8 cellular contexts compared by ENCODE assay signal in genomic region chr1:37478890-37479254, GRCh38. TPM values are rescaled to one million over a fixed set of nuclear protein-coding genes. Genes with fewer than 3 reads are reported as not detected.
DNase-seq lines count a peak whose midpoint lies in the region; ATAC-seq, FAIRE-seq and TF ChIP-seq lines count a peak whose summit lies in the region.

No MANE protein-coding gene starts in this region.

- FAIRE-seq in astrocyte (lab: Jason Lieb, UNC): no peak
- FAIRE-seq in H54 (lab: Jason Lieb, UNC): no peak

- H3K27me3 Mint-ChIP-seq in Caco-2 (ENCODE audit: insufficient read depth, unreplicated experiment) (no peaks in the 10 kb centered on the region), astrocyte (ENCODE audit: low read depth, unreplicated experiment) (no peaks in the 10 kb centered on the region)

- in situ Hi-C loops in HAP-1 (cut with MboI; ENCODE audit: low sequenced_read_pairs): no loop called here

- no peak overlapping the region for H2AFZ ChIP-seq in astrocyte (ENCODE audit: low read depth, low read length)

- CTCF ChIA-PET in Caco-2 (lab: Charles Lee): interaction anchor here (0.5 to 2.0 kb wide), 2 partner anchors 9 to 20 kb away, joined by 3 to 7 read pairs; no protein-coding TSS in a partner anchor

- peak overlapping the region; percentile 96 for H3K27ac ChIP-seq in astrocyte (ENCODE audit: low read depth, low read length)

- H3K79me2 ChIP-seq in astrocyte (ENCODE audit: insufficient read depth, low read length): peaks cover 78% of the 10 kb centered on the region

- TF ChIP-seq POLR2A in H54 (IDR thresholded peaks at IDR 0.05; ENCODE audit: low read depth, low read length): no peak

- BruUV-seq in Caco-2 (replicated peaks; lab: Mats Ljungman, UMichigan): no TSS peak

- no peaks in the 10 kb centered on the region for H3K27me3 ChIP-seq in Caco-2 (replicated peaks; ENCODE audit: control insufficient read depth, insufficient read depth, low read length)
- H3K27me3 ChIP-seq in astrocyte (ENCODE audit: insufficient read depth, low read length): no peaks in the 10 kb centered on the region
- no peaks in the 10 kb centered on the region for H3K27me3 ChIP-seq in HAP-1 (ENCODE audit: low read depth)

- peak overlapping the region; percentile 92 for H3K9ac ChIP-seq in astrocyte (ENCODE audit: low read length)

- peak overlapping the region; percentile 100 for H3K4me2 ChIP-seq in astrocyte (ENCODE audit: low read length)

- H3K9me3 ChIP-seq in Caco-2 (no peaks in the 10 kb centered on the region), astrocyte (ENCODE audit: insufficient read depth, low read depth, low read length) (no peaks in the 10 kb centered on the region), mucosa of descending colon (no peaks in the 10 kb centered on the region), HAP-1 (no peaks in the 10 kb centered on the region)

- H3K36me3 Mint-ChIP-seq in Caco-2 (ENCODE audit: insufficient read depth, unreplicated experiment): peaks cover 20% of the 10 kb centered on the region
- H3K36me3 Mint-ChIP-seq in astrocyte (ENCODE audit: low read depth, unreplicated experiment): peaks cover 9% of the 10 kb centered on the region

- POLR2A ChIA-PET in Caco-2 (lab: Charles Lee): no interaction called here

- H3K4me3 ChIP-seq in Caco-2 (ENCODE audit: low read depth, low read length) (no peak overlapping the region), astrocyte (ENCODE audit: insufficient read depth, low read depth, low read length) (peak overlapping the region; percentile 56), mucosa of descending colon (no peak overlapping the region), HAP-1 (no peak overlapping the region)

- H3K4me1 ChIP-seq in Caco-2 (peaks cover 26% of the 10 kb centered on the region), astrocyte (ENCODE audit: insufficient read depth, low read length) (peaks cover 62% of the 10 kb centered on the region), mucosa of descending colon (ENCODE audit: low read depth) (peaks cover 53% of the 10 kb centered on the region), HAP-1 (peaks cover 16% of the 10 kb centered on the region)

- no peak for TF ChIP-seq CTCF in Caco-2 (IDR thresholded peaks at IDR 0.05; ENCODE audit: insufficient read depth in 1 of 2, low read depth in 1 of 2, low read length in 1 of 2, severe bottlenecking in 1 of 2, unreplicated experiment in 1 of 2)
- TF ChIP-seq CTCF in astrocyte (IDR thresholded peaks at IDR 0.05; ENCODE audit: insufficient read depth, low read depth, low read length): no peak
- no peak for TF ChIP-seq CTCF in mucosa of descending colon (IDR thresholded peaks at IDR 0.05)

- DNase-seq in Caco-2 (no peak), NCI-H226 (peak; percentile 76), astrocyte (ENCODE audit: low read depth) (peak; percentile 45), mucosa of descending colon (peak in 2 of 3 donors; percentile 51 to 66), HAP-1 (ENCODE audit: low spot score in 2 of 2) (no peak), H54 (ENCODE audit: insufficient read length, low spot score) (no peak), RKO (ENCODE audit: low spot score) (no peak)

- H3K9me3 Mint-ChIP-seq in Caco-2 (ENCODE audit: unreplicated experiment) (no peaks in the 10 kb centered on the region), astrocyte (ENCODE audit: unreplicated experiment) (no peaks in the 10 kb centered on the region)

- intact Hi-C loops in Caco-2 (cut with micrococcal nuclease; ENCODE audit: unreplicated experiment): no loop called here
- intact Hi-C loops in mucosa of descending colon (cut with DNase I, micrococcal nuclease): no loop called here

- ATAC-seq in mucosa of descending colon (no peak), HG03342 (IDR thresholded peaks at IDR 0.05; ENCODE audit: unreplicated experiment) (no peak)

- H3K4me1 Mint-ChIP-seq in Caco-2 (ENCODE audit: low read depth, unreplicated experiment) (no peaks in the 10 kb centered on the region), astrocyte (ENCODE audit: low read depth, unreplicated experiment) (peaks cover 25% of the 10 kb centered on the region)

- peak overlapping the region; percentile 51 for H3K4me3 Mint-ChIP-seq in Caco-2 (ENCODE audit: unreplicated experiment)
- peak overlapping the region; percentile 89 for H3K4me3 Mint-ChIP-seq in astrocyte (ENCODE audit: unreplicated experiment)

- H3K27ac Mint-ChIP-seq in Caco-2 (ENCODE audit: unreplicated experiment): no peak overlapping the region
- H3K27ac Mint-ChIP-seq in astrocyte (ENCODE audit: unreplicated experiment): peak overlapping the region; percentile 89

- peaks cover 79% of the 10 kb centered on the region for H4K20me1 ChIP-seq in astrocyte (ENCODE audit: insufficient read depth, low read length)

- H3K36me3 ChIP-seq in Caco-2 (ENCODE audit: control insufficient read depth, insufficient read depth, low read length) (no peaks in the 10 kb centered on the region; the same call in 1 of the 2 replicates), astrocyte (ENCODE audit: insufficient read depth, low read length) (peaks cover 32% of the 10 kb centered on the region), mucosa of descending colon (ENCODE audit: low read depth) (peaks cover 25% of the 10 kb centered on the region), HAP-1 (replicated peaks) (peaks cover 73% of the 10 kb centered on the region)

RNA-seq across cellular contexts. Expression of gene ZC3H12A, which starts 4.5 kb away (rescaled TPM):
- 4.7 and 4.9 TPM in 2 replicates for total RNA-seq in Caco-2 (2022)
- 12.1 and 12.6 TPM in 2 replicates for total RNA-seq in astrocyte
- total RNA-seq in mucosa of descending colon: 10 to 100 TPM; 25.6 to 42.4 (median 25.9) TPM

RNA-seq across cellular contexts. Expression of gene MEAF6, which starts 35.7 kb away (rescaled TPM):
- total RNA-seq in Caco-2 (2022) (36.8 and 38.3 TPM in 2 replicates), astrocyte (49.0 and 49.1 TPM in 2 replicates), mucosa of descending colon (10 to 100 TPM; 30.2 to 59.5 (median 35.4) TPM)

Comparison
In these comparisons a context has a peak if more than half of its experiments do, and no peak if none do; other contexts are left out.
1. DNase-seq: peak in NCI-H226 (single experiment), astrocyte (single experiment) and mucosa of descending colon (2 of 3); none in Caco-2 (0 of 2), HAP-1 (0 of 2), H54 (single experiment) and RKO (single experiment).